Comparison of ENCODE assay signal across 8 cellular contexts in genomic region chr7:92447239-92448184, GRCh38. TPM values are rescaled to one million over a fixed set of nuclear protein-coding genes. Genes with fewer than 3 reads are reported as not detected.
DNase-seq lines count a peak whose midpoint lies in the region; ATAC-seq and TF ChIP-seq lines count a peak whose summit lies in the region.

Gene GATAD1, plus strand, starts transcription at chr7:92447482. Its CDS starts 248 bp downstream, at chr7:92447730.

- H3K36me3 Mint-ChIP-seq in activated naive CD4-positive, alpha-beta T cell treated with anti-CD3 and anti-CD28 coated beads, Interleukin-2, amount 10 ng/mL, durations not matched to agents 7 days and 5 days: peaks cover 10% of the 10 kb centered on the region

- H3K36me3 ChIP-seq in SK-N-MC (ENCODE audit: insufficient read depth, low read length): peaks cover 26% of the 10 kb centered on the region
- peaks cover 0 to 29% of the 10 kb centered on the region in 2 donors for H3K36me3 ChIP-seq in gastroesophageal sphincter

- H3K4me3 Mint-ChIP-seq in activated naive CD4-positive, alpha-beta T cell treated with anti-CD3 and anti-CD28 coated beads, Interleukin-2, amount 10 ng/mL, durations not matched to agents 7 days and 5 days: peak within 1 kb of the TSS; percentile 83

- peak within 1 kb of the TSS; percentile 74 for H3K27ac ChIP-seq in SK-N-MC
- H3K27ac ChIP-seq in gastroesophageal sphincter: peak within 1 kb of the TSS; percentile 93 to 98 (median 96)

- peak; percentile 67 to 70 for TF ChIP-seq POLR2A in gastroesophageal sphincter (IDR thresholded peaks at IDR 0.05)

- no peaks in the 10 kb centered on the region for H3K9me3 ChIP-seq in SK-N-MC (ENCODE audit: low read depth, low read length)
- H3K9me3 ChIP-seq in gastroesophageal sphincter: no peaks in the 10 kb centered on the region

- TF ChIP-seq CTCF in GM10248 (IDR thresholded peaks at IDR 0.05; ENCODE audit: control extremely low read depth, extremely low read depth, low read depth, missing control alignments) (peak; percentile 93), HFF-Myc (IDR thresholded peaks at IDR 0.05; ENCODE audit: low read depth, low read length, missing control alignments) (peak; percentile 85), gastroesophageal sphincter (IDR thresholded peaks at IDR 0.05) (peak; percentile 93 to 96 (median 95))

- POLR2A ChIA-PET in GM10248 (lab: Yijun Ruan, JAX): interaction anchor here (1.1 to 1.5 kb wide), 2 partner anchors 24 to 202 kb away, joined by 3 to 5 read pairs; partner anchors contain the start of genes ANKIB1 and KRIT1

- no peak for TF ChIP-seq EP300 in gastroesophageal sphincter (IDR thresholded peaks at IDR 0.05)

- WGBS in gastroesophageal sphincter (ENCODE audit: low coverage in 1 of 2), 2 donors: 0% methylated on average over 6 of the region's 91 CpGs; no CpG with 5 or more reads in 1 of the 2 donors

- peaks cover 0 to 17% (median 5%) of the 10 kb centered on the region in 3 donors for H3K4me1 ChIP-seq in gastroesophageal sphincter

- no peaks in the 10 kb centered on the region for H3K27me3 Mint-ChIP-seq in activated naive CD4-positive, alpha-beta T cell treated with anti-CD3 and anti-CD28 coated beads, Interleukin-2, amount 10 ng/mL, durations not matched to agents 7 days and 5 days

- DNase-seq in GM10248 (ENCODE audit: extremely low spot score) (peak; percentile 90), HFF-Myc (ENCODE audit: extremely low read depth, low read depth) (peak; percentile 81), MV-4-11 (lab: John Stamatoyannopoulos, UW) (peak; percentile 81), SK-N-MC (ENCODE audit: low read depth, low spot score) (peak; percentile 60), non-pigmented ciliary epithelial cell (ENCODE audit: low read depth) (peak; percentile 54), superior temporal gyrus (ENCODE audit: extremely low spot score) (peak; percentile 96)
- DNase-seq in activated naive CD4-positive, alpha-beta T cell treated with anti-CD3 and anti-CD28 coated beads, Interleukin-2, amount 10 ng/mL, durations not matched to agents 7 days and 5 days: peak; percentile 85

- peak; percentile 98 for ATAC-seq in gastroesophageal sphincter

- no peaks in the 10 kb centered on the region for H3K9me3 Mint-ChIP-seq in activated naive CD4-positive, alpha-beta T cell treated with anti-CD3 and anti-CD28 coated beads, Interleukin-2, amount 10 ng/mL, durations not matched to agents 7 days and 5 days

- H3K4me3 ChIP-seq in HFF-Myc (replicated peaks; ENCODE audit: low read depth, low read length): peak within 1 kb of the TSS; percentile 89
- peak within 1 kb of the TSS; percentile 89 for H3K4me3 ChIP-seq in SK-N-MC
- H3K4me3 ChIP-seq in gastroesophageal sphincter: peak within 1 kb of the TSS; percentile 97 to 99

- peaks cover 16% of the 10 kb centered on the region for H3K4me1 Mint-ChIP-seq in activated naive CD4-positive, alpha-beta T cell treated with anti-CD3 and anti-CD28 coated beads, Interleukin-2, amount 10 ng/mL, durations not matched to agents 7 days and 5 days

- H3K27me3 ChIP-seq in gastroesophageal sphincter: no peaks in the 10 kb centered on the region

- peak within 1 kb of the TSS; percentile 94 for H3K27ac Mint-ChIP-seq in activated naive CD4-positive, alpha-beta T cell treated with anti-CD3 and anti-CD28 coated beads, Interleukin-2, amount 10 ng/mL, durations not matched to agents 7 days and 5 days

- peak within 1 kb of the TSS; percentile 97 for H3K9ac ChIP-seq in SK-N-MC (ENCODE audit: insufficient read length)

- CTCF ChIA-PET in GM10248 (lab: Yijun Ruan, JAX): interaction anchor here (0.6 to 6.1 kb wide), 62 partner anchors 8 to 1992 kb away, joined by 3 to 126 read pairs (median 4); partner anchors contain the start of genes AKAP9, ANKIB1, CYP51A1 and KRIT1
- CTCF ChIA-PET in activated naive CD4-positive, alpha-beta T cell treated with anti-CD3 and anti-CD28 coated beads, Interleukin-2, amount 10 ng/mL, durations not matched to agents 7 days and 5 days (lab: Charles Lee): interaction anchor here (0.7 to 4.3 kb wide), 19 partner anchors 9 to 618 kb away, joined by 3 to 63 read pairs (median 4); partner anchors contain the start of genes AKAP9, ANKIB1, CYP51A1 and KRIT1

RNA-seq across cellular contexts. Expression of gene GATAD1, which starts in this region (rescaled TPM):
- total RNA-seq in gastroesophageal sphincter: 10 to 100 TPM; 25.5 to 57.7 (median 32.2) TPM

Comparison
In these comparisons a context has a peak if more than half of its experiments do, and no peak if none do; other contexts are left out.
1. Peak in every context shown above with its lines: DNase-seq, ATAC-seq, H3K4me3 ChIP-seq and H3K27ac ChIP-seq.